Comparison of ENCODE assay signal across 1 cellular context in genomic region chr1:151773698-151774097, GRCh38.
A peak's percentile ranks its signal among the peaks of the same experiment; 100 is the strongest.
TF ChIP-seq lines count a peak whose summit lies in the region.

No MANE protein-coding gene starts in this region.

TF ChIP-seq in K562, 482 proteins besides CTCF, POLR2A, EP300 and RAD21:
- TF ChIP-seq PHTF2 (CRISPR knock-in tag; IDR thresholded peaks at IDR 0.05) (no peak), ATF7 (IDR thresholded peaks at IDR 0.05) (no peak), GATA2 (CRISPR knock-in tag; IDR thresholded peaks at IDR 0.05) (no peak), JUN (IDR thresholded peaks at IDR 0.05; ENCODE audit: borderline replicate concordance, low read depth, low read length) (peak; percentile 60; the same call in 1 of the 2 replicates), JUN (CRISPR knock-in tag; IDR thresholded peaks at IDR 0.05; ENCODE audit: borderline replicate concordance) (no peak), TEAD1 (CRISPR knock-in tag; IDR thresholded peaks at IDR 0.05) (no peak), RBM15 (IDR thresholded peaks at IDR 0.05; ENCODE audit: insufficient read depth, low read length) (no peak), ATF3 (IDR thresholded peaks at IDR 0.05) (peak; percentile 84), ATF3 (CRISPR knock-in tag; conservative IDR thresholded peaks at IDR 0.05) (no peak), TGIF2 (CRISPR knock-in tag; IDR thresholded peaks at IDR 0.05) (no peak), JUND (IDR thresholded peaks at IDR 0.05; ENCODE audit: borderline replicate concordance, low read depth, low read length) (peak; percentile 71; the same call in 1 of the 2 replicates), JUND (tag; IDR thresholded peaks at IDR 0.05; ENCODE audit: borderline replicate concordance, low read depth, low read length) (no peak; the same call in 2 of the 3 replicates), CREM (IDR thresholded peaks at IDR 0.05; ENCODE audit: low read depth) (peak; percentile 45; the same call in 1 of the 2 replicates), HMGXB4 (CRISPR knock-in tag; IDR thresholded peaks at IDR 0.05) (no peak), FOSL1 (tag; conservative IDR thresholded peaks at IDR 0.05) (peak; percentile 87), FOXP1 (CRISPR knock-in tag; IDR thresholded peaks at IDR 0.05) (no peak), ILK (tag; IDR thresholded peaks at IDR 0.05; ENCODE audit: borderline replicate concordance, low read depth) (no peak), HMBOX1 (IDR thresholded peaks at IDR 0.05) (peak; percentile 37; the same call in 1 of the 2 replicates), GTF3C2 (IDR thresholded peaks at IDR 0.05; ENCODE audit: borderline replicate concordance, extremely low read depth, insufficient read length) (no peak), CREB1 (IDR thresholded peaks at IDR 0.05) (0 out of 2 replicates have a peak, but pooled peaks have one; percentile 28), CREB1 (CRISPR knock-in tag; IDR thresholded peaks at IDR 0.05) (no peak), BHLHE40 (IDR thresholded peaks at IDR 0.05; ENCODE audit: low read length) (peak; percentile 30; the same call in 1 of the 2 replicates), ARID2 (IDR thresholded peaks at IDR 0.05) (no peak)
